ENCODE assay signal across 34 cellular contexts in genomic region chr13:38473305-38473704, GRCh38.
"Had no signal": no experiment of that assay in that cellular context is flagged by ENCODE, and none has a peak within 500 bp of the region (broad histone marks: within the 10 kb centered on the region; RNA-seq: fewer than 3 reads in every experiment).

No MANE protein-coding gene starts in this region.

- H3K4me1 Mint-ChIP-seq: activated B cell treated with CpG ODN at 0.5 μM for 24 hours; activated CD8-positive, alpha-beta memory T cell treated with anti-CD3 and anti-CD28 coated beads, Interleukin-2, amount 10 ng/mL, durations not matched to agents 7 days and 5 days; activated naive CD4-positive, alpha-beta T cell treated with anti-CD3 and anti-CD28 coated beads, Interleukin-2, amount 50 U/mL, for 24 hours; activated naive CD8-positive, alpha-beta T cell treated with anti-CD3 and anti-CD28 coated beads for 36 hours; activated naive CD8-positive, alpha-beta T cell treated with anti-CD3 and anti-CD28 coated beads, Interleukin-2, amount 50 U/mL, for 24 hours; T-helper 17 cell had no signal

- H3K27ac Mint-ChIP-seq: activated B cell treated with CpG ODN at 0.5 μM for 24 hours; activated CD8-positive, alpha-beta memory T cell treated with anti-CD3 and anti-CD28 coated beads, Interleukin-2, amount 10 ng/mL, durations not matched to agents 7 days and 5 days; activated CD8-positive, alpha-beta T cell treated with anti-CD3 and anti-CD28 coated beads, Interleukin-2, amount 10 ng/mL, durations not matched to agents 7 days and 5 days; activated naive CD4-positive, alpha-beta T cell treated with anti-CD3 and anti-CD28 coated beads for 36 hours; activated naive CD4-positive, alpha-beta T cell treated with anti-CD3 and anti-CD28 coated beads, Interleukin-2, amount 50 U/mL, for 24 hours; activated naive CD8-positive, alpha-beta T cell treated with anti-CD3 and anti-CD28 coated beads for 36 hours; activated naive CD8-positive, alpha-beta T cell treated with anti-CD3 and anti-CD28 coated beads, Interleukin-2, amount 50 U/mL, for 24 hours; activated T-helper 1 cell treated with anti-CD3 and anti-CD28 coated beads, Interleukin-12 subunit alpha, Interleukin-12 subunit beta, Interleukin-2, Interleukin-4 antibody, amounts not matched to agents 30 ng/mL and 10 ng/mL and 1 ng/mL, durations not matched to agents 14 hours and 24 hours and 36 hours; activated T-helper 2 cell treated with anti-CD3 and anti-CD28 coated beads, Interferon-gamma antibody, Interleukin-2, Interleukin-4, amounts not matched to agents 10 μg/mL and 5 μg/mL and 100 μg/mL, durations not matched to agents 14 hours and 24 hours and 36 hours; effector memory CD8-positive, alpha-beta T cell; T-helper 17 cell; T-helper 2 cell treated with Interferon-gamma antibody and Interleukin-4, amounts not matched to agents 5 μg/mL and 100 μg/mL, for 36 hours had no signal

- DNase-seq: activated B cell treated with CpG ODN at 0.5 μM for 24 hours; activated CD4-positive, alpha-beta T cell treated with anti-CD3 and anti-CD28 coated beads for 48 hours; activated CD4-positive, alpha-beta T cell treated with anti-CD3 and anti-CD28 coated beads, Interleukin-2, amount 50 U/mL, for 1 hour; activated CD4-positive, alpha-beta T cell treated with anti-CD3 and anti-CD28 coated beads, Interleukin-2, amount 50 U/mL, for 48 hours; activated CD8-positive, alpha-beta memory T cell treated with anti-CD3 and anti-CD28 coated beads, Interleukin-2, amount 10 ng/mL, durations not matched to agents 7 days and 5 days; activated CD8-positive, alpha-beta memory T cell treated with anti-CD3 and anti-CD28 coated beads, Interleukin-2, amount 50 U/mL, for 4 hours; activated CD8-positive, alpha-beta T cell treated with anti-CD3 and anti-CD28 coated beads, Interleukin-2, amount 10 ng/mL, durations not matched to agents 7 days and 5 days; activated effector memory CD4-positive, alpha-beta T cell treated with anti-CD3 and anti-CD28 coated beads, Interleukin-2, amount 50 U/mL, for 16 hours; activated naive CD4-positive, alpha-beta T cell treated with anti-CD3 and anti-CD28 coated beads for 36 hours; activated naive CD8-positive, alpha-beta T cell treated with anti-CD3 and anti-CD28 coated beads for 36 hours; activated naive CD8-positive, alpha-beta T cell treated with anti-CD3 and anti-CD28 coated beads, Interleukin-2, amount 50 U/mL, for 24 hours; activated T-cell treated with anti-CD3 and anti-CD28 coated beads, Interleukin-2, amount 50 U/mL, for 1 hour; activated T-cell treated with anti-CD3 and anti-CD28 coated beads, Interleukin-2, amount 50 U/mL, for 48 hours; adrenal gland; amygdala; aorta; body of pancreas; caudate nucleus; cortex of kidney; dermis blood vessel endothelial cell; effector CD4-positive, alpha-beta T cell; effector memory CD8-positive, alpha-beta T cell; erythroblast; foreskin melanocyte; T-helper 17 cell; T1000; WERI-Rb-1 had no signal

- H3K27me3 Mint-ChIP-seq: activated B cell treated with CpG ODN at 0.5 μM for 24 hours; activated CD8-positive, alpha-beta memory T cell treated with anti-CD3 and anti-CD28 coated beads, Interleukin-2, amount 10 ng/mL, durations not matched to agents 7 days and 5 days; activated naive CD4-positive, alpha-beta T cell treated with anti-CD3 and anti-CD28 coated beads, Interleukin-2, amount 50 U/mL, for 24 hours; activated naive CD8-positive, alpha-beta T cell treated with anti-CD3 and anti-CD28 coated beads for 36 hours; activated naive CD8-positive, alpha-beta T cell treated with anti-CD3 and anti-CD28 coated beads, Interleukin-2, amount 50 U/mL, for 24 hours; effector memory CD8-positive, alpha-beta T cell had no signal

- H3K4me1 ChIP-seq: adrenal gland, body of pancreas, esophagus muscularis mucosa, gastroesophageal sphincter had no signal

- H3K27ac ChIP-seq: adrenal gland, body of pancreas, esophagus muscularis mucosa, gastroesophageal sphincter, WERI-Rb-1 had no signal

- H3K4me3 Mint-ChIP-seq: activated B cell treated with CpG ODN at 0.5 μM for 24 hours; activated CD8-positive, alpha-beta memory T cell treated with anti-CD3 and anti-CD28 coated beads, Interleukin-2, amount 10 ng/mL, durations not matched to agents 7 days and 5 days; activated CD8-positive, alpha-beta T cell treated with anti-CD3 and anti-CD28 coated beads, Interleukin-2, amount 10 ng/mL, durations not matched to agents 7 days and 5 days; activated naive CD4-positive, alpha-beta T cell treated with anti-CD3 and anti-CD28 coated beads for 36 hours; activated naive CD4-positive, alpha-beta T cell treated with anti-CD3 and anti-CD28 coated beads, Interleukin-2, amount 50 U/mL, for 24 hours; activated naive CD8-positive, alpha-beta T cell treated with anti-CD3 and anti-CD28 coated beads for 36 hours; activated naive CD8-positive, alpha-beta T cell treated with anti-CD3 and anti-CD28 coated beads, Interleukin-2, amount 50 U/mL, for 24 hours; activated T-helper 1 cell treated with anti-CD3 and anti-CD28 coated beads, Interleukin-12 subunit alpha, Interleukin-12 subunit beta, Interleukin-2, Interleukin-4 antibody, amounts not matched to agents 30 ng/mL and 10 ng/mL and 1 ng/mL, durations not matched to agents 14 hours and 24 hours and 36 hours; effector memory CD8-positive, alpha-beta T cell; T-helper 17 cell; T-helper 2 cell treated with Interferon-gamma antibody and Interleukin-4, amounts not matched to agents 5 μg/mL and 100 μg/mL, for 36 hours had no signal

- H3K36me3 ChIP-seq: adrenal gland, esophagus muscularis mucosa, gastroesophageal sphincter, WERI-Rb-1 had no signal

- H3K9me3 Mint-ChIP-seq: activated B cell treated with CpG ODN at 0.5 μM for 24 hours; activated naive CD4-positive, alpha-beta T cell treated with anti-CD3 and anti-CD28 coated beads for 36 hours; activated naive CD4-positive, alpha-beta T cell treated with anti-CD3 and anti-CD28 coated beads, Interleukin-2, amount 50 U/mL, for 24 hours; activated naive CD8-positive, alpha-beta T cell treated with anti-CD3 and anti-CD28 coated beads for 36 hours; activated naive CD8-positive, alpha-beta T cell treated with anti-CD3 and anti-CD28 coated beads, Interleukin-2, amount 50 U/mL, for 24 hours; activated T-helper 1 cell treated with anti-CD3 and anti-CD28 coated beads, Interleukin-12 subunit alpha, Interleukin-12 subunit beta, Interleukin-2, Interleukin-4 antibody, amounts not matched to agents 30 ng/mL and 10 ng/mL and 1 ng/mL, durations not matched to agents 14 hours and 24 hours and 36 hours; activated T-helper 2 cell treated with anti-CD3 and anti-CD28 coated beads, Interferon-gamma antibody, Interleukin-2, Interleukin-4, amounts not matched to agents 10 μg/mL and 5 μg/mL and 100 μg/mL, durations not matched to agents 14 hours and 24 hours and 36 hours; T-helper 2 cell treated with Interferon-gamma antibody and Interleukin-4, amounts not matched to agents 5 μg/mL and 100 μg/mL, for 36 hours had no signal

- H3K4me3 ChIP-seq: adrenal gland, body of pancreas, esophagus muscularis mucosa, gastroesophageal sphincter had no signal

- H3K36me3 Mint-ChIP-seq: activated CD8-positive, alpha-beta memory T cell treated with anti-CD3 and anti-CD28 coated beads, Interleukin-2, amount 10 ng/mL, durations not matched to agents 7 days and 5 days; activated naive CD4-positive, alpha-beta T cell treated with anti-CD3 and anti-CD28 coated beads, Interleukin-2, amount 50 U/mL, for 24 hours; activated naive CD8-positive, alpha-beta T cell treated with anti-CD3 and anti-CD28 coated beads for 36 hours had no signal

- H3K27me3 ChIP-seq: adrenal gland, body of pancreas, esophagus muscularis mucosa, gastroesophageal sphincter had no signal

- ATAC-seq: activated CD4-positive, CD25-positive, alpha-beta regulatory T cell treated with anti-CD3 and anti-CD28 coated beads, Interleukin-2, amount 50 U/mL, for 24 hours; activated CD8-positive, alpha-beta memory T cell treated with anti-CD3 and anti-CD28 coated beads, Interleukin-2, amount 10 ng/mL, durations not matched to agents 7 days and 5 days; activated CD8-positive, alpha-beta T cell treated with anti-CD3 and anti-CD28 coated beads, Interleukin-2, amount 10 ng/mL, durations not matched to agents 7 days and 5 days; activated naive CD8-positive, alpha-beta T cell treated with anti-CD3 and anti-CD28 coated beads, Interleukin-2, amount 50 U/mL, for 24 hours; body of pancreas; effector memory CD8-positive, alpha-beta T cell; gastroesophageal sphincter; T-helper 17 cell had no signal
